ENCODE assay signal across 8 cellular contexts in genomic region chr10:69335063-69335587, GRCh38. TPM values are rescaled to one million over a fixed set of nuclear protein-coding genes. Genes with fewer than 3 reads are reported as not detected.
DNase-seq lines count a peak whose midpoint lies in the region; ATAC-seq lines count a peak whose summit lies in the region.

No MANE protein-coding gene starts in this region.

- H3K27me3 ChIP-seq in esophagus (ENCODE audit: control insufficient read depth in 1 of 2, insufficient read depth in 2 of 2, low read length in 2 of 2): no peaks in the 10 kb centered on the region

- peaks cover 0 to 2% of the 10 kb centered on the region in 2 donors for H3K36me3 ChIP-seq in esophagus (ENCODE audit: control insufficient read depth in 2 of 2, insufficient read depth in 2 of 2, low read length in 1 of 2)

- intact Hi-C loops in posterior vena cava (cut with DNase I): loop anchor here in 1 of 2 donors (10.0 kb wide), 1 partner anchor 50 kb away; no protein-coding TSS in a partner anchor

- no peak overlapping the region for H3K4me3 ChIP-seq in esophagus (ENCODE audit: low read depth in 1 of 2, low read length in 2 of 2)

- DNase-seq in UCSD-AML1 (lab: John Stamatoyannopoulos, UW; ENCODE audit: unreplicated experiment): peak; percentile 80
- peak; percentile 84 for DNase-seq in posterior vena cava (ENCODE audit: low spot score)
- DNase-seq in RKO (ENCODE audit: low spot score): no peak
- DNase-seq in iPS-NIHi11 (ENCODE audit: low spot score): no peak
- DNase-seq in NCI-H2227 treated with DMSO at 0.1 percent for 48 hours (lab: John Stamatoyannopoulos, UW): no peak
- no peak for DNase-seq in mucosa of gallbladder (ENCODE audit: low spot score)

- peak overlapping the region; percentile 84 to 93 for H3K27ac ChIP-seq in esophagus (ENCODE audit: low read depth in 2 of 2, low read length in 1 of 2)

- peaks cover 24 to 49% of the 10 kb centered on the region in 2 donors for H3K4me1 ChIP-seq in esophagus (ENCODE audit: control insufficient read depth in 2 of 2, insufficient read depth in 2 of 2, low read length in 1 of 2)

- WGBS in esophagus, 2 donors: 26 to 33% methylated on average over 11 to 13 of the region's 13 CpGs

- ATAC-seq in HG02571 (IDR thresholded peaks at IDR 0.05; ENCODE audit: unreplicated experiment): peak; percentile 78

- no peaks in the 10 kb centered on the region for H3K9me3 ChIP-seq in esophagus (ENCODE audit: control insufficient read depth in 2 of 2, insufficient read depth in 1 of 2, low read depth in 1 of 2, low read length in 1 of 2)

RNA-seq across cellular contexts. Expression of gene HK1, which starts 56.8 kb away (rescaled TPM):
- 100 to 1,000 TPM in 1 of 2 donors, 10 to 100 TPM in 1; 52.1 to 105 TPM for polyA plus RNA-seq in esophagus
- total RNA-seq in posterior vena cava: 100 to 1,000 TPM in 1 of 2 donors, 10 to 100 TPM in 1; 75.6 to 103 TPM
- 70.7 TPM for total RNA-seq in mucosa of gallbladder

Comparison
In these comparisons a context has a peak if more than half of its experiments do, and no peak if none do; other contexts are left out.
1. DNase-seq: peak in UCSD-AML1 (single experiment) and posterior vena cava (single experiment); none in RKO (single experiment), iPS-NIHi11 (single experiment), NCI-H2227 treated with DMSO at 0.1 percent for 48 hours (single experiment) and mucosa of gallbladder (single experiment).